In the genomic region with DNA sequence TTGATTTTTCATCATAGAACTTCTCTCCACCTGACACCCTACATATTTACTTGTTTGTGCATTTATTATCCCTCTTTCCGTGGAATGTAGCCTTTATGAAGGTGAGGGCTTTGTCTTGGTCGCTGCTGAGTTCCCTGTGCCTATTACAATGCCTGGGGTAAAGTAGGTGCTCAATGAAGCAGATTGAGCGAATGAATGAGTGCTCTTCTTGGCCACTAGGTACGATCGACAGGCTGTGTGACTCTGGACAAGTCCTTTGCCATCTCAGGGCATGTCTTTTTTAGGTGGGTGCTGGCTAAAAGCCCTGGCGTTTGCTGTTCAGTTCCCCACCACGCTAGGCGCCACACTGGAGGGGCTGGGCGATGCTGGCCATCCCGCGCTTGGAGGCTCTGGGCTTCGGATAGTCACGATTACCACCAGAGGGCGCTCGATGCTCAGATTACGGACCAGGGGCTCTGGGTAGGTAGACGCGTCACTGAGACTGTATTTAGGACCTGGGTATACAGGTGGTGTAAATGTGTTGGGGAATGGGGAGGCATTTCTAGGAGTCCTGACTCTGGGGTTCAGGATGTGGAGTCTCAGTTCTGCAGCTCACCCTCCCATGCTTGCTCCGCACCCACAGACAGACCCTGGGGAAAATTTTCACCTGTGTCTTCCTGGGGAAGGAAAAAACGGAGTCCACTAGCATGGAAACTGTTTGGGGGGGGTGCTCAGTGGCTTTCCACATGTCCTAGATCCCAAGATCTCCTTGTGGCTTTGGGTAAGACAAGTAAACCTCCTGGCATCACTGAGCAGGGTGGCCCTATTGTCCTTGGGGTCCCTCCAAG, we compare ENCODE assay signal across 8 cellular contexts.
DNase-seq lines count a peak whose midpoint lies in the region; ATAC-seq and TF ChIP-seq lines count a peak whose summit lies in the region.

No MANE protein-coding gene starts in this region.

- H3K4me1 Mint-ChIP-seq in activated CD4-positive, alpha-beta memory T cell treated with anti-CD3 and anti-CD28 coated beads for 36 hours (ENCODE audit: low read depth), result no peaks in the 10 kb centered on the region

- no peak overlapping the region for H3K27ac Mint-ChIP-seq in activated CD4-positive, alpha-beta memory T cell treated with anti-CD3 and anti-CD28 coated beads for 36 hours

- TF ChIP-seq CTCF in BE2C (IDR thresholded peaks at IDR 0.05; ENCODE audit: low read depth, low read length), result peak; percentile 67

- no peaks in the 10 kb centered on the region for H3K9me3 ChIP-seq in BE2C

- H3K36me3 Mint-ChIP-seq in activated CD4-positive, alpha-beta memory T cell treated with anti-CD3 and anti-CD28 coated beads for 36 hours, result no peaks in the 10 kb centered on the region

- ATAC-seq in HG02885 (IDR thresholded peaks at IDR 0.05; ENCODE audit: poor library complexity, unreplicated experiment) (peak; percentile 41), GM19351 (IDR thresholded peaks at IDR 0.05; ENCODE audit: unreplicated experiment) (no peak)

- H3K27me3 ChIP-seq in BE2C, result peaks cover 5% of the 10 kb centered on the region; the same call in 1 of the 2 replicates

- peaks cover 30% of the 10 kb centered on the region for H3K27me3 Mint-ChIP-seq in activated CD4-positive, alpha-beta memory T cell treated with anti-CD3 and anti-CD28 coated beads for 36 hours

- H3K4me1 ChIP-seq in BE2C, result no peaks in the 10 kb centered on the region

- CTCF ChIA-PET in activated CD4-positive, alpha-beta memory T cell treated with anti-CD3 and anti-CD28 coated beads for 36 hours (lab: Charles Lee), result interaction anchor here (1.0 to 3.3 kb wide), 8 partner anchors 10 to 770 kb away, joined by 3 to 20 read pairs (median 4); no protein-coding TSS in a partner anchor

- no peak overlapping the region for H3K4me3 Mint-ChIP-seq in activated CD4-positive, alpha-beta memory T cell treated with anti-CD3 and anti-CD28 coated beads for 36 hours

- intact Hi-C loops in activated CD4-positive, alpha-beta memory T cell treated with anti-CD3 and anti-CD28 coated beads for 36 hours (cut with micrococcal nuclease), result no loop called here

- H3K9me3 Mint-ChIP-seq in activated CD4-positive, alpha-beta memory T cell treated with anti-CD3 and anti-CD28 coated beads for 36 hours, result no peaks in the 10 kb centered on the region

- DNase-seq in BE2C (peak; percentile 77), NCI-H526 (lab: John Stamatoyannopoulos, UW) (peak; percentile 85 to 97), midbrain (lab: John Stamatoyannopoulos, UW) (peak; percentile 53)
- peak; percentile 82 for DNase-seq in activated CD4-positive, alpha-beta memory T cell treated with anti-CD3 and anti-CD28 coated beads for 36 hours
- DNase-seq in effector CD4-positive, alpha-beta T cell, result peak; percentile 46
- peak; percentile 14 to 17 for DNase-seq in stimulated activated CD8-positive, alpha-beta memory T cell treated with anti-CD3 and anti-CD28 coated beads, Interleukin-4, amount 100 ng/mL, for 1 hour (ENCODE audit: low read depth in 2 of 2, low spot score in 1 of 2)

- POLR2A ChIA-PET in activated CD4-positive, alpha-beta memory T cell treated with anti-CD3 and anti-CD28 coated beads for 36 hours (lab: Charles Lee), result interaction anchor here (0.6 kb wide), 1 partner anchor 692 kb away, joined by 3 read pairs; no protein-coding TSS in a partner anchor

- H3K36me3 ChIP-seq in BE2C, result no peaks in the 10 kb centered on the region

- H3K4me3 ChIP-seq in BE2C (ENCODE audit: low read depth, low read length), result no peak overlapping the region

Comparison
In these comparisons a context has a peak if more than half of its experiments do, and no peak if none do; other contexts are left out.
1. DNase-seq: peak in every context shown above with its lines; median percentile 91 in NCI-H526; 82 in activated CD4-positive, alpha-beta memory T cell treated with anti-CD3 and anti-CD28 coated beads for 36 hours; 77 in BE2C; 53 in midbrain; 46 in effector CD4-positive, alpha-beta T cell; 16 in stimulated activated CD8-positive, alpha-beta memory T cell treated with anti-CD3 and anti-CD28 coated beads, Interleukin-4, amount 100 ng/mL, for 1 hour.